ENCODE assay signal across 28 cellular contexts in genomic region chr11:91011503-91011902, GRCh38.
"Had no signal": no experiment of that assay in that cellular context is flagged by ENCODE, and none has a peak within 500 bp of the region (broad histone marks: within the 10 kb centered on the region; RNA-seq: fewer than 3 reads in every experiment).

No MANE protein-coding gene starts in this region.

- H3K36me3 ChIP-seq: left ventricle myocardium inferior, neural progenitor cell, neutrophil, prostate gland, spleen, suprapubic skin, thoracic aorta, tibial artery, upper lobe of right lung had no signal

- H3K4me1 Mint-ChIP-seq: immature natural killer cell; mesothelial cell of epicardium; naive B cell; natural killer cell; nephron progenitor cell; neural progenitor cell; stimulated activated effector memory CD8-positive, alpha-beta T cell treated with anti-CD3 and anti-CD28 coated beads, Interleukin-12 subunit alpha, Interleukin-12 subunit beta, amount 100 ng/mL, for 72 hours had no signal

- H3K27me3 Mint-ChIP-seq: naive B cell; stimulated activated naive CD8-positive, alpha-beta T cell treated with anti-CD3 and anti-CD28 coated beads, Interleukin-15, Interleukin-2, amounts not matched to agents 100 ng/mL and 50 ng/mL, for 24 hours had no signal

- FAIRE-seq: islet of Langerhans, urothelium cell line had no signal

- H3K27ac Mint-ChIP-seq: immature natural killer cell; mesothelial cell of epicardium; naive B cell; natural killer cell; nephron progenitor cell; neural progenitor cell; stimulated activated effector memory CD8-positive, alpha-beta T cell treated with anti-CD3 and anti-CD28 coated beads, Interleukin-12 subunit alpha, Interleukin-12 subunit beta, amount 100 ng/mL, for 72 hours; stimulated activated naive CD8-positive, alpha-beta T cell treated with anti-CD3 and anti-CD28 coated beads, Interleukin-15, Interleukin-2, amounts not matched to agents 100 ng/mL and 50 ng/mL, for 24 hours had no signal

- H3K4me3 Mint-ChIP-seq: immature natural killer cell; mesothelial cell of epicardium; naive B cell; natural killer cell; nephron progenitor cell; neural progenitor cell; stimulated activated effector memory CD8-positive, alpha-beta T cell treated with anti-CD3 and anti-CD28 coated beads, Interleukin-12 subunit alpha, Interleukin-12 subunit beta, amount 100 ng/mL, for 72 hours; stimulated activated naive CD8-positive, alpha-beta T cell treated with anti-CD3 and anti-CD28 coated beads, Interleukin-15, Interleukin-2, amounts not matched to agents 100 ng/mL and 50 ng/mL, for 24 hours had no signal

- H3K27ac ChIP-seq: left ventricle myocardium inferior, neural progenitor cell, neutrophil, prostate gland, skin epidermis, spleen, suprapubic skin, thoracic aorta, tibial artery, upper lobe of right lung had no signal

- H3K9me3 ChIP-seq: neutrophil, prostate gland, thoracic aorta, tibial artery, upper lobe of right lung had no signal

- H3K36me3 Mint-ChIP-seq: naive B cell; neural progenitor cell; stimulated activated effector memory CD8-positive, alpha-beta T cell treated with anti-CD3 and anti-CD28 coated beads, Interleukin-12 subunit alpha, Interleukin-12 subunit beta, amount 100 ng/mL, for 72 hours had no signal

- H3K27me3 ChIP-seq: neural progenitor cell, neutrophil, spleen, suprapubic skin, tibial artery, upper lobe of right lung had no signal

- DNase-seq: hypothalamus; immature natural killer cell; left ventricle myocardium inferior; mesendoderm; naive B cell; natural killer cell; nephron progenitor cell; occipital lobe; retina; right cardiac atrium; spleen; stimulated activated CD4-positive, alpha-beta T cell treated with anti-CD3 and anti-CD28 coated beads, Interleukin-4, amount 100 ng/mL, for 24 hours; stimulated activated naive CD4-positive, alpha-beta T cell; tibial artery; trophoblast cell; upper lobe of right lung had no signal

- H3K4me3 ChIP-seq: left ventricle myocardium inferior, lung, neural progenitor cell, prostate gland, skin epidermis, spleen, suprapubic skin, thoracic aorta, tibial artery, upper lobe of right lung had no signal

- H3K4me1 ChIP-seq: left ventricle myocardium inferior, neural progenitor cell, prostate gland, spleen, suprapubic skin, tibial artery, upper lobe of right lung had no signal
